17 cellular contexts compared by ENCODE assay signal in the genomic region with DNA sequence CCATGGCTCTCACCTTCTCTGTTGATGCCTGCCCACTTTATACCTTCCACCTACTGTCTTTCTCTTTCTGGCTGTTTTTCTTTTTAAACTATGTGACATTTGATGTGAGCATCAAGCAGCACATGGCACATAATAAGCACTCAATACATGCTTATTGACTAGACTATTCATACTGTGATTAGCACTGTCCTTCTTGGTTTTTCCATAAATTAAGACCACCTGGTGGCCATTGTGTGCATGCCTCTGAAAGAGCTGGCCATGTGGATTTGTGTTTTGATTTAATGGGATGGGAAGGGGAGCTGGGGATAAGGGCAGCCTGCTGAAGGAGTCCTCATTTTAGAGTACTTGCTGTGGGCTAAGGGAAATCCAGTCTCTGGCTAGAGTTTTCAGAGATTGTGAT.
DNase-seq lines count a peak whose midpoint lies in the region; ATAC-seq, FAIRE-seq and TF ChIP-seq lines count a peak whose summit lies in the region.
"Had no signal": no experiment of that assay in that cellular context is flagged by ENCODE, and none has a peak within 500 bp of the region (broad histone marks: within the 10 kb centered on the region; RNA-seq: fewer than 3 reads in every experiment).

No MANE protein-coding gene starts in this region.

- no peak for FAIRE-seq in endothelial cell of umbilical vein (lab: Jason Lieb, UNC)
- FAIRE-seq: GM12878 had no signal

- DNase-seq in H9 (no peak), NCI-H146 treated with DMSO at 0.1 percent for 48 hours (lab: John Stamatoyannopoulos, UW; ENCODE audit: unreplicated experiment) (peak; percentile 34), endothelial cell of umbilical vein (ENCODE audit: low read depth, low spot score) (no peak), progenitor cell of endocrine pancreas (ENCODE audit: low spot score, unreplicated experiment) (no peak), NCI-H2227 (lab: John Stamatoyannopoulos, UW; ENCODE audit: unreplicated experiment) (no peak), NCI-H1436 treated with DMSO at 0.1 percent for 48 hours (lab: John Stamatoyannopoulos, UW) (no peak)
- DNase-seq: CD4-positive, CD25-positive, alpha-beta regulatory T cell; IMR-90; Karpas-422; MM.1S; NCI-H1105; NCI-H187 treated with DMSO at 0.1 percent for 48 hours; NCI-H526 treated with DMSO at 0.1 percent for 48 hours; PC-3 had no signal

- peaks cover 0 to 7% (median 0%) of the 10 kb centered on the region in 3 experiments; a peak in 3 of 7 replicates for H3K36me3 Mint-ChIP-seq in H9 (ENCODE audit: insufficient read depth in 1 of 3, low read depth in 3 of 3)
- H3K36me3 Mint-ChIP-seq in progenitor cell of endocrine pancreas (ENCODE audit: insufficient read depth), result no peaks in the 10 kb centered on the region
- H3K36me3 Mint-ChIP-seq: CD4-positive, CD25-positive, alpha-beta regulatory T cell had no signal

- H3K4me1 Mint-ChIP-seq in H9 (no peaks in the 10 kb centered on the region), progenitor cell of endocrine pancreas (ENCODE audit: low read depth) (no peaks in the 10 kb centered on the region)
- H3K4me1 Mint-ChIP-seq: CD4-positive, CD25-positive, alpha-beta regulatory T cell; GM23338 had no signal

- H3K9me3 Mint-ChIP-seq in H9, result peaks cover 6 to 14% of the 10 kb centered on the region in 2 experiments
- peaks cover 13% of the 10 kb centered on the region for H3K9me3 Mint-ChIP-seq in progenitor cell of endocrine pancreas (ENCODE audit: low read depth)

- peaks cover 8% of the 10 kb centered on the region for H3K9me3 ChIP-seq in H9 (ENCODE audit: control insufficient read depth, low read depth, low read length)
- peaks cover 3% of the 10 kb centered on the region for H3K9me3 ChIP-seq in endothelial cell of umbilical vein (replicated peaks; ENCODE audit: control insufficient read depth, insufficient read depth, low read length)

- no peak overlapping the region for H3K18ac ChIP-seq in H9 (ENCODE audit: insufficient read length, low read depth, low read length)

- H3K27ac Mint-ChIP-seq in H9 (no peak overlapping the region), progenitor cell of endocrine pancreas (no peak overlapping the region)
- H3K27ac Mint-ChIP-seq: CD4-positive, CD25-positive, alpha-beta regulatory T cell; GM23338 had no signal

- H3T11ph ChIP-seq in H9 (ENCODE audit: low read length), result no peak overlapping the region

- H2BK120ac ChIP-seq in H9 (ENCODE audit: low read depth, low read length, poor library complexity, severe bottlenecking), result no peak overlapping the region

- H3K27ac ChIP-seq in H9 (ENCODE audit: insufficient read length, low read depth, low read length), result no peak overlapping the region
- no peak overlapping the region for H3K27ac ChIP-seq in endothelial cell of umbilical vein (ENCODE audit: insufficient read depth, low read depth, low read length)

- CTCF ChIA-PET in endothelial cell of umbilical vein (lab: Charles Lee), result interaction anchor here (0.6 to 3.4 kb wide), 8 partner anchors 9 to 114 kb away, joined by 3 to 21 read pairs (median 4); no protein-coding TSS in a partner anchor

- POLR2A ChIA-PET in endothelial cell of umbilical vein (lab: Charles Lee), result no interaction called here

- H3K27me3 Mint-ChIP-seq in H9 (ENCODE audit: low read depth) (no peaks in the 10 kb centered on the region; the same call in none of the 2 replicates), progenitor cell of endocrine pancreas (peaks cover 3% of the 10 kb centered on the region)
- H3K27me3 Mint-ChIP-seq: CD4-positive, CD25-positive, alpha-beta regulatory T cell had no signal

- peaks cover 0 to 9% of the 10 kb centered on the region in 2 experiments for H3K36me3 ChIP-seq in endothelial cell of umbilical vein (ENCODE audit: control insufficient read depth in 2 of 2, extremely low read depth in 1 of 2, insufficient read depth in 2 of 2, low read length in 2 of 2)

- no peak overlapping the region for H2AK5ac ChIP-seq in H9 (ENCODE audit: insufficient read length, low read length)

- H3K79me1 ChIP-seq in H9 (ENCODE audit: insufficient read depth, low read depth, low read length, poor library complexity, severe bottlenecking), result no peaks in the 10 kb centered on the region

- ATAC-seq in GM21717 (IDR thresholded peaks at IDR 0.05; ENCODE audit: unreplicated experiment), result no peak
- ATAC-seq: GM12878, GM23338, PC-3 had no signal

- H2BK12ac ChIP-seq in H9 (ENCODE audit: insufficient read length, low read depth, low read length), result no peak overlapping the region

- H3K23ac ChIP-seq in H9 (ENCODE audit: insufficient read length, low read depth, low read length), result no peak overlapping the region

- H4K20me1 ChIP-seq in H9 (ENCODE audit: control insufficient read depth, insufficient read depth, insufficient read length), result no peaks in the 10 kb centered on the region
- peaks cover 6% of the 10 kb centered on the region for H4K20me1 ChIP-seq in endothelial cell of umbilical vein (replicated peaks; ENCODE audit: control insufficient read depth, extremely low read depth, insufficient read depth, low read length)

- H4K8ac ChIP-seq in H9 (replicated peaks; ENCODE audit: insufficient read length, low read depth, low read length), result no peak overlapping the region

- no peak overlapping the region for H2BK5ac ChIP-seq in H9 (ENCODE audit: insufficient read length, low read length)

- BruUV-seq in endothelial cell of umbilical vein (replicated peaks; lab: Mats Ljungman, UMichigan), result no TSS peak

- no peak overlapping the region for H3K14ac ChIP-seq in H9 (ENCODE audit: insufficient read depth, low read length)

- no peak overlapping the region for H3K4ac ChIP-seq in H9 (ENCODE audit: low read depth, low read length)

- H3K4me3 ChIP-seq in endothelial cell of umbilical vein (replicated peaks in 1 of 3; ENCODE audit: insufficient read depth in 1 of 3, low read depth in 1 of 3, low read length in 3 of 3), result no peak overlapping the region
- H3K4me3 ChIP-seq: GM12878, GM23338 had no signal

- H3K4me1 ChIP-seq in H9 (ENCODE audit: insufficient read depth, low read length) (no peaks in the 10 kb centered on the region), endothelial cell of umbilical vein (ENCODE audit: control insufficient read depth, extremely low read depth, insufficient read depth, low read length) (peaks cover 8% of the 10 kb centered on the region)

- intact Hi-C loops in endothelial cell of umbilical vein (cut with micrococcal nuclease), result no loop called here

- H4K91ac ChIP-seq in H9 (ENCODE audit: insufficient read length, low read depth, low read length), result no peak overlapping the region

- H3K9me1 ChIP-seq in endothelial cell of umbilical vein (replicated peaks; ENCODE audit: control insufficient read depth, extremely low read depth, insufficient read depth, low read length), result no peaks in the 10 kb centered on the region

- no peak overlapping the region for H3K56ac ChIP-seq in H9 (ENCODE audit: insufficient read length, low read depth, low read length)

- H4K5ac ChIP-seq in H9 (ENCODE audit: insufficient read length, low read depth, low read length), result no peak overlapping the region

- H3K79me2 ChIP-seq in H9 (ENCODE audit: insufficient read depth, low read length) (no peaks in the 10 kb centered on the region), endothelial cell of umbilical vein (ENCODE audit: control insufficient read depth, insufficient read depth, low read length) (peaks cover 96% of the 10 kb centered on the region)

- no peak for TF ChIP-seq POLR2A in endothelial cell of umbilical vein (IDR thresholded peaks at IDR 0.05; ENCODE audit: low read depth, low read length)

- H2BK20ac ChIP-seq in H9 (ENCODE audit: low read depth, low read length, poor library complexity, severe bottlenecking), result no peak overlapping the region

- H3K4me2 ChIP-seq in H9 (ENCODE audit: insufficient read depth, insufficient read length, low read length), result no peak overlapping the region
- H3K4me2 ChIP-seq in endothelial cell of umbilical vein (ENCODE audit: insufficient read depth, low read length), result no peak overlapping the region
- H3K4me2 ChIP-seq: GM23338 had no signal

- no peak overlapping the region for H3K9ac ChIP-seq in H9 (ENCODE audit: extremely low read depth, insufficient read length, low read length)
- no peak overlapping the region for H3K9ac ChIP-seq in endothelial cell of umbilical vein (replicated peaks; ENCODE audit: extremely low read depth, insufficient read depth, low read length)

- H2AFZ ChIP-seq in H9 (ENCODE audit: low read length) (no peak overlapping the region), endothelial cell of umbilical vein (ENCODE audit: low read depth, low read length) (no peak overlapping the region)
- H2AFZ ChIP-seq: GM23338 had no signal

- no peaks in the 10 kb centered on the region for H3K23me2 ChIP-seq in H9 (ENCODE audit: insufficient read length, low read depth, low read length, poor library complexity, severe bottlenecking)

- no peak overlapping the region for H2BK15ac ChIP-seq in H9 (ENCODE audit: low read depth, low read length)

- TF ChIP-seq CTCF in H9 (conservative IDR thresholded peaks at IDR 0.05) (peak; percentile 23; the same call in 1 of the 3 replicates), endothelial cell of umbilical vein (IDR thresholded peaks at IDR 0.05; ENCODE audit: extremely low read depth in 1 of 2, insufficient read depth in 1 of 2, low read depth in 1 of 2, low read length in 2 of 2) (peak in 1 of 2 donors; percentile 4), progenitor cell of endocrine pancreas (IDR thresholded peaks at IDR 0.05; ENCODE audit: unreplicated experiment) (peak; percentile 10)

- dilution Hi-C loops in endothelial cell of umbilical vein (cut with MboI; ENCODE audit: extremely low pct_ligation_motif_present, low sequenced_read_pairs), result no loop called here

- H3K4me3 Mint-ChIP-seq in H9 (no peak overlapping the region), progenitor cell of endocrine pancreas (ENCODE audit: low read depth) (no peak overlapping the region)
- H3K4me3 Mint-ChIP-seq: CD4-positive, CD25-positive, alpha-beta regulatory T cell; GM23338 had no signal

- H3K27me3 ChIP-seq in H9 (ENCODE audit: insufficient read depth, low read length), result no peaks in the 10 kb centered on the region
- H3K27me3 ChIP-seq in endothelial cell of umbilical vein (ENCODE audit: control insufficient read depth in 2 of 2, insufficient read depth in 2 of 2, low read length in 2 of 2), result no peaks in the 10 kb centered on the region

TF ChIP-seq in endothelial cell of umbilical vein, 7 proteins besides CTCF, POLR2A, EP300 and RAD21 (continues in another document):
- TF ChIP-seq POLR2AphosphoS5 (IDR thresholded peaks at IDR 0.05; ENCODE audit: insufficient read depth, low read depth, low read length) (peak; percentile 26), JUN (IDR thresholded peaks at IDR 0.05; ENCODE audit: borderline replicate concordance, insufficient read depth, insufficient read length, low read depth) (no peak), MYC (IDR thresholded peaks at IDR 0.05; ENCODE audit: low read depth, low read length) (no peak), GATA2 (IDR thresholded peaks at IDR 0.05; ENCODE audit: insufficient read depth, insufficient read length, low read depth, low read length) (no peak), FOS (IDR thresholded peaks at IDR 0.05; ENCODE audit: borderline replicate concordance, insufficient read depth, low read length) (no peak)
- TF ChIP-seq, protein P1, sequence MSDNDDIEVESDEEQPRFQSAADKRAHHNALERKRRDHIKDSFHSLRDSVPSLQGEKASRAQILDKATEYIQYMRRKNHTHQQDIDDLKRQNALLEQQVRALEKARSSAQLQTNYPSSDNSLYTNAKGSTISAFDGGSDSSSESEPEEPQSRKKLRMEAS (IDR thresholded peaks at IDR 0.05; ENCODE audit: insufficient read depth, insufficient read length), result no peak
